ENCODE assay signal across 1 cellular context in the genomic region with DNA sequence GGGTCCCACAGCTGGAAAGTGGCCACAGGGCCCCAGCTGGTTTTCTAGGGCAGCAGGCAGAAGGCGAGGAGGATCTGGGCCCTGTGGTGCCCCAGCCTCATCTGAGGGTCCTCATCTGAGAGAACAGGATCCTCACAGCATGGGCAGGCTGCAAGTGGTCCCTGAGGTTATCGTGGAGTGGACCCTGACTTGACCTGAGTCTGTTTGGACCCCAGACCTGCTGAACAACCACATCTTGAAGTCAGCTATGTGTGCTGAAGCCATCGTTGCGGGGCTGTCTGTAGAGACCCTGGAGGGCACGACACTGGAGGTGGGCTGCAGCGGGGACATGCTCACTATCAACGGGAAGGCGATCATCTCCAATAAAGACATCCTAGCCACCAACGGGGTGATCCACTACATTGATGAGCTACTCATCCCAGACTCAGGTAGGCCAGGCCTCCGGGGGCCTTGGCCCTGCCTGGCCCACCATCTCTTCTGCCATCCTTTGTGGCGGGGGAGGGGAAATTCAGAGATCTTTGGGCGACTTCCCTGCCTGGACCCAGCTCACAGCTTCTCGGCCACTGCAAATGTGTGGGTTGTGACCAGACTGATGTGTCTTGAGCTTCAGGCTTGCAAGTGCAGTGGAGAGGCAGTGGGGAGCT.
TF ChIP-seq lines count a peak whose summit lies in the region.

No MANE protein-coding gene starts in this region.

TF ChIP-seq in IMR-90, 13 proteins besides CTCF, POLR2A, EP300 and RAD21:
- TF ChIP-seq RFX5 (IDR thresholded peaks at IDR 0.05; ENCODE audit: low read depth, low read length) (no peak), CHD1 (IDR thresholded peaks at IDR 0.05; ENCODE audit: low read depth, low read length) (no peak), CEBPB (IDR thresholded peaks at IDR 0.05; ENCODE audit: low read depth, low read length) (no peak), MXI1 (IDR thresholded peaks at IDR 0.05; ENCODE audit: borderline replicate concordance, low read depth, low read length) (no peak), MAZ (IDR thresholded peaks at IDR 0.05; ENCODE audit: borderline replicate concordance, low read depth, low read length) (no peak), SMC3 (IDR thresholded peaks at IDR 0.05; ENCODE audit: low read depth, low read length) (no peak), FOS (IDR thresholded peaks at IDR 0.05; ENCODE audit: low read depth, low read length) (no peak), MAFK (IDR thresholded peaks at IDR 0.05; ENCODE audit: low read depth, low read length) (no peak)
- TF ChIP-seq, protein P1, sequence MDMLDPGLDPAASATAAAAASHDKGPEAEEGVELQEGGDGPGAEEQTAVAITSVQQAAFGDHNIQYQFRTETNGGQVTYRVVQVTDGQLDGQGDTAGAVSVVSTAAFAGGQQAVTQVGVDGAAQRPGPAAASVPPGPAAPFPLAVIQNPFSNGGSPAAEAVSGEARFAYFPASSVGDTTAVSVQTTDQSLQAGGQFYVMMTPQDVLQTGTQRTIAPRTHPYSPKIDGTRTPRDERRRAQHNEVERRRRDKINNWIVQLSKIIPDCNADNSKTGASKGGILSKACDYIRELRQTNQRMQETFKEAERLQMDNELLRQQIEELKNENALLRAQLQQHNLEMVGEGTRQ (IDR thresholded peaks at IDR 0.05; ENCODE audit: low read depth, low read length) = no peak
- TF ChIP-seq, protein P2, sequence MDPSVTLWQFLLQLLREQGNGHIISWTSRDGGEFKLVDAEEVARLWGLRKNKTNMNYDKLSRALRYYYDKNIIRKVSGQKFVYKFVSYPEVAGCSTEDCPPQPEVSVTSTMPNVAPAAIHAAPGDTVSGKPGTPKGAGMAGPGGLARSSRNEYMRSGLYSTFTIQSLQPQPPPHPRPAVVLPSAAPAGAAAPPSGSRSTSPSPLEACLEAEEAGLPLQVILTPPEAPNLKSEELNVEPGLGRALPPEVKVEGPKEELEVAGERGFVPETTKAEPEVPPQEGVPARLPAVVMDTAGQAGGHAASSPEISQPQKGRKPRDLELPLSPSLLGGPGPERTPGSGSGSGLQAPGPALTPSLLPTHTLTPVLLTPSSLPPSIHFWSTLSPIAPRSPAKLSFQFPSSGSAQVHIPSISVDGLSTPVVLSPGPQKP (IDR thresholded peaks at IDR 0.05; ENCODE audit: borderline replicate concordance, low read depth, low read length) = no peak
